Comparison of ENCODE assay signal across 1 cellular context in genomic region chr11:5131584-5132335, GRCh38.
TF ChIP-seq lines count a peak whose summit lies in the region.

No MANE protein-coding gene starts in this region.

TF ChIP-seq in K562, 482 proteins besides CTCF, POLR2A, EP300 and RAD21 (continued from another document and continues in another):
- TF ChIP-seq ELF4 (CRISPR knock-in tag; IDR thresholded peaks at IDR 0.05) (peak; percentile 21; the same call in 1 of the 2 replicates), MEF2D (tag; conservative IDR thresholded peaks at IDR 0.05; ENCODE audit: low read depth) (peak; percentile 66; the same call in 1 of the 2 replicates), ERF (CRISPR knock-in tag; IDR thresholded peaks at IDR 0.05) (0 out of 2 replicates have a peak, but pooled peaks have one; percentile 38), NCOR1 (IDR thresholded peaks at IDR 0.05) (peak; percentile 93), ZNF57 (CRISPR knock-in tag; IDR thresholded peaks at IDR 0.05) (no peak), SIRT6 (IDR thresholded peaks at IDR 0.05; ENCODE audit: low read depth, low read length) (no peak), SRSF3 (IDR thresholded peaks at IDR 0.05; ENCODE audit: insufficient read depth, low read length) (no peak), PRPF4 (IDR thresholded peaks at IDR 0.05; ENCODE audit: insufficient read depth, low read depth, low read length, poor library complexity, severe bottlenecking) (no peak), ZNF263 (CRISPR knock-in tag; IDR thresholded peaks at IDR 0.05; ENCODE audit: borderline replicate concordance) (no peak), HDAC1 (IDR thresholded peaks at IDR 0.05) (peak in 1 of 2 experiments; percentile 51; a peak in 2 of 4 replicates), ARNT (IDR thresholded peaks at IDR 0.05) (0 out of 4 replicates have a peak, but pooled peaks have one; percentile 56 to 61), SP1 (CRISPR knock-in tag; IDR thresholded peaks at IDR 0.05) (no peak), TBP (optimal IDR thresholded peaks at IDR 0.05; ENCODE audit: low read depth, low read length) (peak; percentile 11), ZBTB7A (IDR thresholded peaks at IDR 0.05; ENCODE audit: borderline replicate concordance, control insufficient read depth, low read depth, low read length) (no peak), ZNF395 (CRISPR knock-in tag; IDR thresholded peaks at IDR 0.05) (no peak), NCOA2 (IDR thresholded peaks at IDR 0.05; ENCODE audit: partially characterized antibody in 2 of 2) (peak in 1 of 2 experiments; percentile 59), BACH1 (tag; IDR thresholded peaks at IDR 0.05) (peak; percentile 32; the same call in 1 of the 2 replicates), ZKSCAN1 (IDR thresholded peaks at IDR 0.05; ENCODE audit: low read depth, low read length) (no peak), ZNF609 (CRISPR knock-in tag; IDR thresholded peaks at IDR 0.05; ENCODE audit: borderline replicate concordance) (no peak), CHD1 (IDR thresholded peaks at IDR 0.05; ENCODE audit: low read length) (no peak), FOXO4 (CRISPR knock-in tag; IDR thresholded peaks at IDR 0.05) (0 out of 2 replicates have a peak, but pooled peaks have one; percentile 76), RNF2 (IDR thresholded peaks at IDR 0.05) (peak; percentile 82; the same call in 1 of the 2 replicates), THRAP3 (IDR thresholded peaks at IDR 0.05; ENCODE audit: borderline replicate concordance) (no peak), ZNF274 (IDR thresholded peaks at IDR 0.05; ENCODE audit: borderline replicate concordance, low read depth, low read length) (0 out of 2 replicates have a peak, but pooled peaks have one; percentile 49), BCOR (IDR thresholded peaks at IDR 0.05) (0 out of 2 replicates have a peak, but pooled peaks have one; percentile 19), SNRNP70 (optimal IDR thresholded peaks at IDR 0.05; ENCODE audit: low read depth, low read length) (no peak), CBFB (CRISPR knock-in tag; IDR thresholded peaks at IDR 0.05) (no peak), MBD2 (IDR thresholded peaks at IDR 0.05; ENCODE audit: borderline replicate concordance, low read depth) (no peak), RFX7 (CRISPR knock-in tag; IDR thresholded peaks at IDR 0.05) (no peak), BRF1 (IDR thresholded peaks at IDR 0.05; ENCODE audit: borderline replicate concordance, extremely low read depth, insufficient read length) (no peak)
- TF ChIP-seq, protein P1, sequence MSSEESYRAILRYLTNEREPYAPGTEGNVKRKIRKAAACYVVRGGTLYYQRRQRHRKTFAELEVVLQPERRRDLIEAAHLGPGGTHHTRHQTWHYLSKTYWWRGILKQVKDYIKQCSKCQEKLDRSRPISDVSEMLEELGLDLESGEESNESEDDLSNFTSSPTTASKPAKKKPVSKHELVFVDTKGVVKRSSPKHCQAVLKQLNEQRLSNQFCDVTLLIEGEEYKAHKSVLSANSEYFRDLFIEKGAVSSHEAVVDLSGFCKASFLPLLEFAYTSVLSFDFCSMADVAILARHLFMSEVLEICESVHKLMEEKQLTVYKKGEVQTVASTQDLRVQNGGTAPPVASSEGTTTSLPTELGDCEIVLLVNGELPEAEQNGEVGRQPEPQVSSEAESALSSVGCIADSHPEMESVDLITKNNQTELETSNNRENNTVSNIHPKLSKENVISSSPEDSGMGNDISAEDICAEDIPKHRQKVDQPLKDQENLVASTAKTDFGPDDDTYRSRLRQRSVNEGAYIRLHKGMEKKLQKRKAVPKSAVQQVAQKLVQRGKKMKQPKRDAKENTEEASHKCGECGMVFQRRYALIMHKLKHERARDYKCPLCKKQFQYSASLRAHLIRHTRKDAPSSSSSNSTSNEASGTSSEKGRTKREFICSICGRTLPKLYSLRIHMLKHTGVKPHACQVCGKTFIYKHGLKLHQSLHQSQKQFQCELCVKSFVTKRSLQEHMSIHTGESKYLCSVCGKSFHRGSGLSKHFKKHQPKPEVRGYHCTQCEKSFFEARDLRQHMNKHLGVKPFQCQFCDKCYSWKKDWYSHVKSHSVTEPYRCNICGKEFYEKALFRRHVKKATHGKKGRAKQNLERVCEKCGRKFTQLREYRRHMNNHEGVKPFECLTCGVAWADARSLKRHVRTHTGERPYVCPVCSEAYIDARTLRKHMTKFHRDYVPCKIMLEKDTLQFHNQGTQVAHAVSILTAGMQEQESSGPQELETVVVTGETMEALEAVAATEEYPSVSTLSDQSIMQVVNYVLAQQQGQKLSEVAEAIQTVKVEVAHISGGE (CRISPR knock-in tag; IDR thresholded peaks at IDR 0.05): peak in 1 of 3 experiments; percentile 55; a peak in 1 of 6 replicates
- TF ChIP-seq, protein P2, sequence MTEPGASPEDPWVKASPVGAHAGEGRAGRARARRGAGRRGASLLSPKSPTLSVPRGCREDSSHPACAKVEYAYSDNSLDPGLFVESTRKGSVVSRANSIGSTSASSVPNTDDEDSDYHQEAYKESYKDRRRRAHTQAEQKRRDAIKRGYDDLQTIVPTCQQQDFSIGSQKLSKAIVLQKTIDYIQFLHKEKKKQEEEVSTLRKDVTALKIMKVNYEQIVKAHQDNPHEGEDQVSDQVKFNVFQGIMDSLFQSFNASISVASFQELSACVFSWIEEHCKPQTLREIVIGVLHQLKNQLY (CRISPR knock-in tag; conservative IDR thresholded peaks at IDR 0.05): no peak
- TF ChIP-seq, protein P3, sequence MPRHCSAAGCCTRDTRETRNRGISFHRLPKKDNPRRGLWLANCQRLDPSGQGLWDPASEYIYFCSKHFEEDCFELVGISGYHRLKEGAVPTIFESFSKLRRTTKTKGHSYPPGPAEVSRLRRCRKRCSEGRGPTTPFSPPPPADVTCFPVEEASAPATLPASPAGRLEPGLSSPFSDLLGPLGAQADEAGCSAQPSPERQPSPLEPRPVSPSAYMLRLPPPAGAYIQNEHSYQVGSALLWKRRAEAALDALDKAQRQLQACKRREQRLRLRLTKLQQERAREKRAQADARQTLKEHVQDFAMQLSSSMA (CRISPR knock-in tag; IDR thresholded peaks at IDR 0.05): no peak
- TF ChIP-seq, protein P4, sequence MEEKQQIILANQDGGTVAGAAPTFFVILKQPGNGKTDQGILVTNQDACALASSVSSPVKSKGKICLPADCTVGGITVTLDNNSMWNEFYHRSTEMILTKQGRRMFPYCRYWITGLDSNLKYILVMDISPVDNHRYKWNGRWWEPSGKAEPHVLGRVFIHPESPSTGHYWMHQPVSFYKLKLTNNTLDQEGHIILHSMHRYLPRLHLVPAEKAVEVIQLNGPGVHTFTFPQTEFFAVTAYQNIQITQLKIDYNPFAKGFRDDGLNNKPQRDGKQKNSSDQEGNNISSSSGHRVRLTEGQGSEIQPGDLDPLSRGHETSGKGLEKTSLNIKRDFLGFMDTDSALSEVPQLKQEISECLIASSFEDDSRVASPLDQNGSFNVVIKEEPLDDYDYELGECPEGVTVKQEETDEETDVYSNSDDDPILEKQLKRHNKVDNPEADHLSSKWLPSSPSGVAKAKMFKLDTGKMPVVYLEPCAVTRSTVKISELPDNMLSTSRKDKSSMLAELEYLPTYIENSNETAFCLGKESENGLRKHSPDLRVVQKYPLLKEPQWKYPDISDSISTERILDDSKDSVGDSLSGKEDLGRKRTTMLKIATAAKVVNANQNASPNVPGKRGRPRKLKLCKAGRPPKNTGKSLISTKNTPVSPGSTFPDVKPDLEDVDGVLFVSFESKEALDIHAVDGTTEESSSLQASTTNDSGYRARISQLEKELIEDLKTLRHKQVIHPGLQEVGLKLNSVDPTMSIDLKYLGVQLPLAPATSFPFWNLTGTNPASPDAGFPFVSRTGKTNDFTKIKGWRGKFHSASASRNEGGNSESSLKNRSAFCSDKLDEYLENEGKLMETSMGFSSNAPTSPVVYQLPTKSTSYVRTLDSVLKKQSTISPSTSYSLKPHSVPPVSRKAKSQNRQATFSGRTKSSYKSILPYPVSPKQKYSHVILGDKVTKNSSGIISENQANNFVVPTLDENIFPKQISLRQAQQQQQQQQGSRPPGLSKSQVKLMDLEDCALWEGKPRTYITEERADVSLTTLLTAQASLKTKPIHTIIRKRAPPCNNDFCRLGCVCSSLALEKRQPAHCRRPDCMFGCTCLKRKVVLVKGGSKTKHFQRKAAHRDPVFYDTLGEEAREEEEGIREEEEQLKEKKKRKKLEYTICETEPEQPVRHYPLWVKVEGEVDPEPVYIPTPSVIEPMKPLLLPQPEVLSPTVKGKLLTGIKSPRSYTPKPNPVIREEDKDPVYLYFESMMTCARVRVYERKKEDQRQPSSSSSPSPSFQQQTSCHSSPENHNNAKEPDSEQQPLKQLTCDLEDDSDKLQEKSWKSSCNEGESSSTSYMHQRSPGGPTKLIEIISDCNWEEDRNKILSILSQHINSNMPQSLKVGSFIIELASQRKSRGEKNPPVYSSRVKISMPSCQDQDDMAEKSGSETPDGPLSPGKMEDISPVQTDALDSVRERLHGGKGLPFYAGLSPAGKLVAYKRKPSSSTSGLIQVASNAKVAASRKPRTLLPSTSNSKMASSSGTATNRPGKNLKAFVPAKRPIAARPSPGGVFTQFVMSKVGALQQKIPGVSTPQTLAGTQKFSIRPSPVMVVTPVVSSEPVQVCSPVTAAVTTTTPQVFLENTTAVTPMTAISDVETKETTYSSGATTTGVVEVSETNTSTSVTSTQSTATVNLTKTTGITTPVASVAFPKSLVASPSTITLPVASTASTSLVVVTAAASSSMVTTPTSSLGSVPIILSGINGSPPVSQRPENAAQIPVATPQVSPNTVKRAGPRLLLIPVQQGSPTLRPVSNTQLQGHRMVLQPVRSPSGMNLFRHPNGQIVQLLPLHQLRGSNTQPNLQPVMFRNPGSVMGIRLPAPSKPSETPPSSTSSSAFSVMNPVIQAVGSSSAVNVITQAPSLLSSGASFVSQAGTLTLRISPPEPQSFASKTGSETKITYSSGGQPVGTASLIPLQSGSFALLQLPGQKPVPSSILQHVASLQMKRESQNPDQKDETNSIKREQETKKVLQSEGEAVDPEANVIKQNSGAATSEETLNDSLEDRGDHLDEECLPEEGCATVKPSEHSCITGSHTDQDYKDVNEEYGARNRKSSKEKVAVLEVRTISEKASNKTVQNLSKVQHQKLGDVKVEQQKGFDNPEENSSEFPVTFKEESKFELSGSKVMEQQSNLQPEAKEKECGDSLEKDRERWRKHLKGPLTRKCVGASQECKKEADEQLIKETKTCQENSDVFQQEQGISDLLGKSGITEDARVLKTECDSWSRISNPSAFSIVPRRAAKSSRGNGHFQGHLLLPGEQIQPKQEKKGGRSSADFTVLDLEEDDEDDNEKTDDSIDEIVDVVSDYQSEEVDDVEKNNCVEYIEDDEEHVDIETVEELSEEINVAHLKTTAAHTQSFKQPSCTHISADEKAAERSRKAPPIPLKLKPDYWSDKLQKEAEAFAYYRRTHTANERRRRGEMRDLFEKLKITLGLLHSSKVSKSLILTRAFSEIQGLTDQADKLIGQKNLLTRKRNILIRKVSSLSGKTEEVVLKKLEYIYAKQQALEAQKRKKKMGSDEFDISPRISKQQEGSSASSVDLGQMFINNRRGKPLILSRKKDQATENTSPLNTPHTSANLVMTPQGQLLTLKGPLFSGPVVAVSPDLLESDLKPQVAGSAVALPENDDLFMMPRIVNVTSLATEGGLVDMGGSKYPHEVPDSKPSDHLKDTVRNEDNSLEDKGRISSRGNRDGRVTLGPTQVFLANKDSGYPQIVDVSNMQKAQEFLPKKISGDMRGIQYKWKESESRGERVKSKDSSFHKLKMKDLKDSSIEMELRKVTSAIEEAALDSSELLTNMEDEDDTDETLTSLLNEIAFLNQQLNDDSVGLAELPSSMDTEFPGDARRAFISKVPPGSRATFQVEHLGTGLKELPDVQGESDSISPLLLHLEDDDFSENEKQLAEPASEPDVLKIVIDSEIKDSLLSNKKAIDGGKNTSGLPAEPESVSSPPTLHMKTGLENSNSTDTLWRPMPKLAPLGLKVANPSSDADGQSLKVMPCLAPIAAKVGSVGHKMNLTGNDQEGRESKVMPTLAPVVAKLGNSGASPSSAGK (IDR thresholded peaks at IDR 0.05): peak; percentile 96
